ENCODE assay signal across 23 cellular contexts in genomic region chrY:13501215-13501614, GRCh38.
DNase-seq lines count a peak whose midpoint lies in the region; ATAC-seq and TF ChIP-seq lines count a peak whose summit lies in the region.
"Had no signal": no experiment of that assay in that cellular context is flagged by ENCODE, and none has a peak within 500 bp of the region (broad histone marks: within the 10 kb centered on the region; RNA-seq: fewer than 3 reads in every experiment).

No MANE protein-coding gene starts in this region.

- ATAC-seq in HG03469 (IDR thresholded peaks at IDR 0.05; ENCODE audit: unreplicated experiment): no peak
- ATAC-seq: K562; left cardiac atrium; naive thymus-derived CD8-positive, alpha-beta T cell; pancreas; right lobe of liver had no signal

- TF ChIP-seq CTCF in LNCaP clone FGC (IDR thresholded peaks at IDR 0.05; ENCODE audit: control insufficient read depth, extremely low read depth, insufficient read depth): peak; percentile 33

- H3K4me3 ChIP-seq in LNCaP clone FGC (ENCODE audit: low read depth, low read length): no peak overlapping the region
- H3K4me3 ChIP-seq: K562, pancreas, right lobe of liver had no signal

- DNase-seq in NCI-H2171 treated with DMSO at 0.1 percent for 48 hours (lab: John Stamatoyannopoulos, UW) (peak; percentile 3), NCI-H2171 (lab: John Stamatoyannopoulos, UW) (no peak), LNCaP clone FGC (ENCODE audit: low read depth) (no peak), cerebellar cortex (ENCODE audit: low spot score) (peak; percentile 17), pons (ENCODE audit: low spot score) (peak; percentile 30), HuH-7 (ENCODE audit: low spot score) (no peak), OCI-M1 (lab: John Stamatoyannopoulos, UW) (no peak)
- DNase-seq: activated gamma-delta T cell; Caco-2; cerebellar nuclear complex; effector CD4-positive, alpha-beta T cell; left cardiac atrium; mesenchymal stem cell; naive thymus-derived CD8-positive, alpha-beta T cell; NCI-H2029; NCI-H524 treated with DMSO at 0.1 percent for 48 hours; pancreas; right lobe of liver; SIG-M5; T-helper 1 cell; WERI-Rb-1 had no signal

Comparison
In these comparisons a context has a peak if more than half of its experiments do, and no peak if none do; other contexts are left out.
1. DNase-seq: peak in NCI-H2171 treated with DMSO at 0.1 percent for 48 hours (single experiment), cerebellar cortex (single experiment) and pons (single experiment); none in NCI-H2171 (single experiment), LNCaP clone FGC (single experiment), HuH-7 (single experiment) and OCI-M1 (single experiment).